ENCODE assay signal across 2 cellular contexts in genomic region chr1:201678264-201679101, GRCh38.
TF ChIP-seq lines count a peak whose summit lies in the region.

No MANE protein-coding gene starts in this region.

TF ChIP-seq in GM23338, 12 proteins besides CTCF, POLR2A, EP300 and RAD21 (continued from another document):
- TF ChIP-seq, protein P1, sequence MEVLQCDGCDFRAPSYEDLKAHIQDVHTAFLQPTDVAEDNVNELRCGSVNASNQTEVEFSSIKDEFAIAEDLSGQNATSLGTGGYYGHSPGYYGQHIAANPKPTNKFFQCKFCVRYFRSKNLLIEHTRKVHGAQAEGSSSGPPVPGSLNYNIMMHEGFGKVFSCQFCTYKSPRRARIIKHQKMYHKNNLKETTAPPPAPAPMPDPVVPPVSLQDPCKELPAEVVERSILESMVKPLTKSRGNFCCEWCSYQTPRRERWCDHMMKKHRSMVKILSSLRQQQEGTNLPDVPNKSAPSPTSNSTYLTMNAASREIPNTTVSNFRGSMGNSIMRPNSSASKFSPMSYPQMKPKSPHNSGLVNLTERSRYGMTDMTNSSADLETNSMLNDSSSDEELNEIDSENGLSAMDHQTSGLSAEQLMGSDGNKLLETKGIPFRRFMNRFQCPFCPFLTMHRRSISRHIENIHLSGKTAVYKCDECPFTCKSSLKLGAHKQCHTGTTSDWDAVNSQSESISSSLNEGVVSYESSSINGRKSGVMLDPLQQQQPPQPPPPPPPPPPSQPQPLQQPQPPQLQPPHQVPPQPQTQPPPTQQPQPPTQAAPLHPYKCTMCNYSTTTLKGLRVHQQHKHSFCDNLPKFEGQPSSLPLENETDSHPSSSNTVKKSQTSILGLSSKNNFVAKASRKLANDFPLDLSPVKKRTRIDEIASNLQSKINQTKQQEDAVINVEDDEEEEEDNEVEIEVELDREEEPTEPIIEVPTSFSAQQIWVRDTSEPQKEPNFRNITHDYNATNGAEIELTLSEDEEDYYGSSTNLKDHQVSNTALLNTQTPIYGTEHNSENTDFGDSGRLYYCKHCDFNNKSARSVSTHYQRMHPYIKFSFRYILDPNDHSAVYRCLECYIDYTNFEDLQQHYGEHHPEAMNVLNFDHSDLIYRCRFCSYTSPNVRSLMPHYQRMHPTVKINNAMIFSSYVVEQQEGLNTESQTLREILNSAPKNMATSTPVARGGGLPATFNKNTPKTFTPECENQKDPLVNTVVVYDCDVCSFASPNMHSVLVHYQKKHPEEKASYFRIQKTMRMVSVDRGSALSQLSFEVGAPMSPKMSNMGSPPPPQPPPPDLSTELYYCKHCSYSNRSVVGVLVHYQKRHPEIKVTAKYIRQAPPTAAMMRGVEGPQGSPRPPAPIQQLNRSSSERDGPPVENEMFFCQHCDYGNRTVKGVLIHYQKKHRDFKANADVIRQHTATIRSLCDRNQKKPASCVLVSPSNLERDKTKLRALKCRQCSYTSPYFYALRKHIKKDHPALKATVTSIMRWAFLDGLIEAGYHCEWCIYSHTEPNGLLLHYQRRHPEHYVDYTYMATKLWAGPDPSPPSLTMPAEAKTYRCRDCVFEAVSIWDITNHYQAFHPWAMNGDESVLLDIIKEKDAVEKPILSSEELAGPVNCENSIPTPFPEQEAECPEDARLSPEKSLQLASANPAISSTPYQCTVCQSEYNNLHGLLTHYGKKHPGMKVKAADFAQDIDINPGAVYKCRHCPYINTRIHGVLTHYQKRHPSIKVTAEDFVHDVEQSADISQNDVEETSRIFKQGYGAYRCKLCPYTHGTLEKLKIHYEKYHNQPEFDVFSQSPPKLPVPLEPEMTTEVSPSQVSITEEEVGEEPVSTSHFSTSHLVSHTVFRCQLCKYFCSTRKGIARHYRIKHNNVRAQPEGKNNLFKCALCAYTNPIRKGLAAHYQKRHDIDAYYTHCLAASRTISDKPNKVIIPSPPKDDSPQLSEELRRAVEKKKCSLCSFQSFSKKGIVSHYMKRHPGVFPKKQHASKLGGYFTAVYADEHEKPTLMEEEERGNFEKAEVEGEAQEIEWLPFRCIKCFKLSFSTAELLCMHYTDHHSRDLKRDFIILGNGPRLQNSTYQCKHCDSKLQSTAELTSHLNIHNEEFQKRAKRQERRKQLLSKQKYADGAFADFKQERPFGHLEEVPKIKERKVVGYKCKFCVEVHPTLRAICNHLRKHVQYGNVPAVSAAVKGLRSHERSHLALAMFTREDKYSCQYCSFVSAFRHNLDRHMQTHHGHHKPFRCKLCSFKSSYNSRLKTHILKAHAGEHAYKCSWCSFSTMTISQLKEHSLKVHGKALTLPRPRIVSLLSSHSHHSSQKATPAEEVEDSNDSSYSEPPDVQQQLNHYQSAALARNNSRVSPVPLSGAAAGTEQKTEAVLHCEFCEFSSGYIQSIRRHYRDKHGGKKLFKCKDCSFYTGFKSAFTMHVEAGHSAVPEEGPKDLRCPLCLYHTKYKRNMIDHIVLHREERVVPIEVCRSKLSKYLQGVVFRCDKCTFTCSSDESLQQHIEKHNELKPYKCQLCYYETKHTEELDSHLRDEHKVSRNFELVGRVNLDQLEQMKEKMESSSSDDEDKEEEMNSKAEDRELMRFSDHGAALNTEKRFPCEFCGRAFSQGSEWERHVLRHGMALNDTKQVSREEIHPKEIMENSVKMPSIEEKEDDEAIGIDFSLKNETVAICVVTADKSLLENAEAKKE (CRISPR knock-in tag; IDR thresholded peaks at IDR 0.05) = no peak
- TF ChIP-seq CREB1 (CRISPR knock-in tag; IDR thresholded peaks at IDR 0.05; ENCODE audit: low read depth) = no peak

TF ChIP-seq in SK-N-SH treated with all-trans-retinoic acid at 6 μM for 48 hours, 23 proteins besides CTCF, POLR2A, EP300 and RAD21 (continued from another document):
- TF ChIP-seq, protein P2, sequence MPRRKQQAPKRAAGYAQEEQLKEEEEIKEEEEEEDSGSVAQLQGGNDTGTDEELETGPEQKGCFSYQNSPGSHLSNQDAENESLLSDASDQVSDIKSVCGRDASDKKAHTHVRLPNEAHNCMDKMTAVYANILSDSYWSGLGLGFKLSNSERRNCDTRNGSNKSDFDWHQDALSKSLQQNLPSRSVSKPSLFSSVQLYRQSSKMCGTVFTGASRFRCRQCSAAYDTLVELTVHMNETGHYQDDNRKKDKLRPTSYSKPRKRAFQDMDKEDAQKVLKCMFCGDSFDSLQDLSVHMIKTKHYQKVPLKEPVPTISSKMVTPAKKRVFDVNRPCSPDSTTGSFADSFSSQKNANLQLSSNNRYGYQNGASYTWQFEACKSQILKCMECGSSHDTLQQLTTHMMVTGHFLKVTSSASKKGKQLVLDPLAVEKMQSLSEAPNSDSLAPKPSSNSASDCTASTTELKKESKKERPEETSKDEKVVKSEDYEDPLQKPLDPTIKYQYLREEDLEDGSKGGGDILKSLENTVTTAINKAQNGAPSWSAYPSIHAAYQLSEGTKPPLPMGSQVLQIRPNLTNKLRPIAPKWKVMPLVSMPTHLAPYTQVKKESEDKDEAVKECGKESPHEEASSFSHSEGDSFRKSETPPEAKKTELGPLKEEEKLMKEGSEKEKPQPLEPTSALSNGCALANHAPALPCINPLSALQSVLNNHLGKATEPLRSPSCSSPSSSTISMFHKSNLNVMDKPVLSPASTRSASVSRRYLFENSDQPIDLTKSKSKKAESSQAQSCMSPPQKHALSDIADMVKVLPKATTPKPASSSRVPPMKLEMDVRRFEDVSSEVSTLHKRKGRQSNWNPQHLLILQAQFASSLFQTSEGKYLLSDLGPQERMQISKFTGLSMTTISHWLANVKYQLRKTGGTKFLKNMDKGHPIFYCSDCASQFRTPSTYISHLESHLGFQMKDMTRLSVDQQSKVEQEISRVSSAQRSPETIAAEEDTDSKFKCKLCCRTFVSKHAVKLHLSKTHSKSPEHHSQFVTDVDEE (CRISPR knock-in tag; IDR thresholded peaks at IDR 0.05) = no peak
- TF ChIP-seq TCF4 (CRISPR knock-in tag; IDR thresholded peaks at IDR 0.05; ENCODE audit: borderline replicate concordance) (no peak), PPARA (CRISPR knock-in tag; IDR thresholded peaks at IDR 0.05; ENCODE audit: borderline replicate concordance) (no peak), ZC3H10 (CRISPR knock-in tag; IDR thresholded peaks at IDR 0.05) (no peak), GLIS3 (CRISPR knock-in tag; IDR thresholded peaks at IDR 0.05) (no peak), RARB (CRISPR knock-in tag; IDR thresholded peaks at IDR 0.05) (no peak), OSR1 (CRISPR knock-in tag; IDR thresholded peaks at IDR 0.05) (no peak), BACH2 (CRISPR knock-in tag; IDR thresholded peaks at IDR 0.05; ENCODE audit: borderline replicate concordance) (no peak), ZFP30 (CRISPR knock-in tag; IDR thresholded peaks at IDR 0.05) (no peak)
TF ChIP-seq in SK-N-SH treated with all-trans-retinoic acid at 6 μM for 48 hours: peak in this region for 0.
